Comparison of ENCODE assay signal across 9 cellular contexts in genomic region chr19:3983542-3983914, GRCh38. TPM values are rescaled to one million over a fixed set of nuclear protein-coding genes. Genes with fewer than 3 reads are reported as not detected.
DNase-seq lines count a peak whose midpoint lies in the region; ATAC-seq, FAIRE-seq and TF ChIP-seq lines count a peak whose summit lies in the region.
"Had no signal": no experiment of that assay in that cellular context is flagged by ENCODE, and none has a peak within 500 bp of the region (broad histone marks: within the 10 kb centered on the region; RNA-seq: fewer than 3 reads in every experiment).

No MANE protein-coding gene starts in this region.

- H3K9me3 ChIP-seq in adipocyte (ENCODE audit: control insufficient read depth, low read length), result no peaks in the 10 kb centered on the region
- no peaks in the 10 kb centered on the region for H3K9me3 ChIP-seq in keratinocyte (ENCODE audit: control insufficient read depth, low read depth, low read length)
- no peaks in the 10 kb centered on the region for H3K9me3 ChIP-seq in suprapubic skin

- no peak for TF ChIP-seq EP300 in suprapubic skin (IDR thresholded peaks at IDR 0.05)

- 62% methylated on average over 7 of the region's 7 CpGs for WGBS in suprapubic skin

- peaks cover 69% of the 10 kb centered on the region for H4K20me1 ChIP-seq in keratinocyte (ENCODE audit: control insufficient read depth, extremely low read depth, insufficient read depth, low read length)

- no peaks in the 10 kb centered on the region for H3K27me3 ChIP-seq in adipocyte (replicated peaks; ENCODE audit: control insufficient read depth, insufficient read depth, low read length)
- no peaks in the 10 kb centered on the region for H3K27me3 ChIP-seq in keratinocyte (ENCODE audit: control insufficient read depth, extremely low read depth, insufficient read depth, low read length)
- no peaks in the 10 kb centered on the region for H3K27me3 ChIP-seq in suprapubic skin

- H3K79me2 ChIP-seq in keratinocyte (ENCODE audit: control insufficient read depth, insufficient read depth, low read length), result peaks cover 66% of the 10 kb centered on the region

- peaks cover 48% of the 10 kb centered on the region for H3K4me1 ChIP-seq in adipocyte (ENCODE audit: control insufficient read depth, insufficient read depth, low read length)
- H3K4me1 ChIP-seq in keratinocyte (ENCODE audit: control insufficient read depth, extremely low read depth, insufficient read depth, low read length), result peaks cover 41% of the 10 kb centered on the region
- peaks cover 61% of the 10 kb centered on the region for H3K4me1 ChIP-seq in suprapubic skin

- no peaks in the 10 kb centered on the region for H3K27me3 Mint-ChIP-seq in activated CD8-positive, alpha-beta memory T cell treated with anti-CD3 and anti-CD28 coated beads, Interleukin-2, amount 10 ng/mL, durations not matched to agents 7 days and 5 days

- H3K27ac Mint-ChIP-seq in activated CD8-positive, alpha-beta memory T cell treated with anti-CD3 and anti-CD28 coated beads, Interleukin-2, amount 10 ng/mL, durations not matched to agents 7 days and 5 days, result peak overlapping the region; percentile 97

- ATAC-seq in activated CD8-positive, alpha-beta memory T cell treated with anti-CD3 and anti-CD28 coated beads, Interleukin-2, amount 10 ng/mL, durations not matched to agents 7 days and 5 days, result no peak
- no peak for ATAC-seq in HG03571 (IDR thresholded peaks at IDR 0.05; ENCODE audit: unreplicated experiment)

- no peak for FAIRE-seq in keratinocyte (lab: Jason Lieb, UNC)

- CTCF ChIA-PET in activated CD8-positive, alpha-beta memory T cell treated with anti-CD3 and anti-CD28 coated beads, Interleukin-2, amount 10 ng/mL, durations not matched to agents 7 days and 5 days (lab: Charles Lee), result interaction anchor here (2.7 to 2.8 kb wide), 3 partner anchors 12 to 219 kb away, joined by 15 to 31 read pairs (median 17); partner anchors contain the start of gene DAPK3

- TF ChIP-seq CTCF in keratinocyte (optimal IDR thresholded peaks at IDR 0.05 in 1 of 3, IDR thresholded peaks at IDR 0.05 in 1 of 3, conservative IDR thresholded peaks at IDR 0.05 in 1 of 3; ENCODE audit: extremely low read depth in 1 of 3, insufficient read depth in 2 of 3, low read length in 3 of 3), result no peak
- no peak for TF ChIP-seq CTCF in suprapubic skin (IDR thresholded peaks at IDR 0.05)

- H3K4me3 ChIP-seq in adipocyte (ENCODE audit: low read length) (peak overlapping the region; percentile 99), keratinocyte (ENCODE audit: control insufficient read depth in 2 of 3, extremely low read depth in 1 of 3, insufficient read depth in 2 of 3, low read depth in 1 of 3, low read length in 3 of 3) (peak overlapping the region; percentile 83 to 98 (median 95)), suprapubic skin (peak overlapping the region; percentile 99)

- peaks cover 56% of the 10 kb centered on the region for H3K36me3 Mint-ChIP-seq in activated CD8-positive, alpha-beta memory T cell treated with anti-CD3 and anti-CD28 coated beads, Interleukin-2, amount 10 ng/mL, durations not matched to agents 7 days and 5 days

- no peak for DNase-seq in activated CD8-positive, alpha-beta memory T cell treated with anti-CD3 and anti-CD28 coated beads, Interleukin-2, amount 10 ng/mL, durations not matched to agents 7 days and 5 days
- no peak for DNase-seq in activated CD8-positive, alpha-beta memory T cell treated with anti-CD3 and anti-CD28 coated beads, Interleukin-2, amount 50 U/mL, for 48 hours
- DNase-seq in adipocyte (ENCODE audit: low read depth) (no peak), keratinocyte (ENCODE audit: low read depth, low spot score) (no peak), suprapubic skin (ENCODE audit: low spot score in 2 of 2) (no peak), DMS153 (lab: John Stamatoyannopoulos, UW) (no peak), GM19240 (ENCODE audit: insufficient read length, low spot score) (no peak)

- no peak for TF ChIP-seq POLR2A in suprapubic skin (IDR thresholded peaks at IDR 0.05)

- peak overlapping the region; percentile 100 for H3K9ac ChIP-seq in adipocyte (ENCODE audit: low read length)
- H3K9ac ChIP-seq in keratinocyte (ENCODE audit: control insufficient read depth, extremely low read depth, insufficient read depth, low read length), result peak overlapping the region; percentile 99

- no peaks in the 10 kb centered on the region for H3K9me3 Mint-ChIP-seq in activated CD8-positive, alpha-beta memory T cell treated with anti-CD3 and anti-CD28 coated beads, Interleukin-2, amount 10 ng/mL, durations not matched to agents 7 days and 5 days (ENCODE audit: low read depth)

- H3K4me3 Mint-ChIP-seq in activated CD8-positive, alpha-beta memory T cell treated with anti-CD3 and anti-CD28 coated beads, Interleukin-2, amount 10 ng/mL, durations not matched to agents 7 days and 5 days, result peak overlapping the region; percentile 98

- H3K36me3 ChIP-seq in adipocyte (ENCODE audit: control insufficient read depth, insufficient read depth, low read length, severe bottlenecking) (peaks cover 58% of the 10 kb centered on the region), keratinocyte (ENCODE audit: control insufficient read depth in 2 of 2, extremely low read depth in 1 of 2, insufficient read depth in 2 of 2, low read length in 2 of 2) (peaks cover 52 to 59% of the 10 kb centered on the region in 2 experiments), suprapubic skin (peaks cover 56% of the 10 kb centered on the region)

- no peak overlapping the region for H2AFZ ChIP-seq in keratinocyte (ENCODE audit: control insufficient read depth, low read length)

- H3K9me1 ChIP-seq in keratinocyte (ENCODE audit: control insufficient read depth, extremely low read depth, insufficient read depth, low read length), result peaks cover 8% of the 10 kb centered on the region

- H3K4me1 Mint-ChIP-seq in activated CD8-positive, alpha-beta memory T cell treated with anti-CD3 and anti-CD28 coated beads, Interleukin-2, amount 10 ng/mL, durations not matched to agents 7 days and 5 days, result peaks cover 56% of the 10 kb centered on the region

- dilution Hi-C loops in keratinocyte (cut with MboI; ENCODE audit: extremely low pct_ligation_motif_present, low sequenced_read_pairs), result no loop called here

- H3K27ac ChIP-seq in keratinocyte (ENCODE audit: control insufficient read depth, insufficient read depth, low read length) (peak overlapping the region; percentile 94), suprapubic skin (peak overlapping the region; percentile 98)

- peak overlapping the region; percentile 94 for H3K4me2 ChIP-seq in keratinocyte (ENCODE audit: control insufficient read depth, extremely low read depth, insufficient read depth, low read depth, low read length)

RNA-seq across cellular contexts. Expression of gene EEF2, which starts 1.7 kb away (rescaled TPM):
- 1,000 to 10,000 TPM; 1,382 to 1,952 TPM for total RNA-seq in activated CD8-positive, alpha-beta memory T cell treated with anti-CD3 and anti-CD28 coated beads, Interleukin-2, amount 10 ng/mL, durations not matched to agents 7 days and 5 days
- polyA plus RNA-seq in keratinocyte, result 884 to 1,193 TPM (median 1,022 TPM) in 3 replicates
- polyA plus RNA-seq in keratinocyte (2011; ENCODE audit: low read depth), result 6,584 TPM
- 621 and 1,440 TPM in 2 replicates for polyA plus RNA-seq in keratinocyte (2011; cell fraction: cytosol; rRNA removed)
- polyA plus RNA-seq in keratinocyte (2011; cell fraction: nucleus; rRNA removed), result 422 and 581 TPM in 2 replicates
- polyA plus RNA-seq in keratinocyte (2012; ENCODE audit: low replicate concordance), result 2,384 and 2,702 TPM in 2 replicates
- polyA minus RNA-seq in keratinocyte, result 880 to 1,449 TPM (median 1,221 TPM) in 3 replicates
- polyA minus RNA-seq in keratinocyte (2011; cell fraction: cytosol; rRNA and poly(A)+ RNA removed), result 2,791 TPM
- polyA minus RNA-seq in keratinocyte (2011; cell fraction: nucleus; rRNA and poly(A)+ RNA removed), result 560 and 618 TPM in 2 replicates
- total RNA-seq in suprapubic skin, result 1,000 to 10,000 TPM; 1,423 to 2,137 (median 2,023) TPM

RNA-seq across cellular contexts. Expression of gene DAPK3, which starts 12.6 kb away (rescaled TPM):
- 10 to 100 TPM; 49.3 to 53.0 TPM for total RNA-seq in activated CD8-positive, alpha-beta memory T cell treated with anti-CD3 and anti-CD28 coated beads, Interleukin-2, amount 10 ng/mL, durations not matched to agents 7 days and 5 days
- 57.3 to 94.7 TPM (median 60.8 TPM) in 3 replicates for polyA plus RNA-seq in keratinocyte
- 89.3 TPM for polyA plus RNA-seq in keratinocyte (2011; ENCODE audit: low read depth)
- 60.2 and 106 TPM in 2 replicates for polyA plus RNA-seq in keratinocyte (2011; cell fraction: cytosol; rRNA removed)
- polyA plus RNA-seq in keratinocyte (2011; cell fraction: nucleus; rRNA removed), result 129 and 173 TPM in 2 replicates
- polyA plus RNA-seq in keratinocyte (2012; ENCODE audit: low replicate concordance), result 70.8 and 89.7 TPM in 2 replicates
- 48.0 to 162 TPM (median 77.5 TPM) in 3 replicates for polyA minus RNA-seq in keratinocyte
- polyA minus RNA-seq in keratinocyte (2011; cell fraction: cytosol; rRNA and poly(A)+ RNA removed), result 104 TPM
- polyA minus RNA-seq in keratinocyte (2011; cell fraction: nucleus; rRNA and poly(A)+ RNA removed), result 78.9 and 95.9 TPM in 2 replicates
- total RNA-seq in suprapubic skin, result 10 to 100 TPM; 56.5 to 71.8 (median 61.7) TPM

RNA-seq across cellular contexts. Expression of gene PIAS4, which starts 24.0 kb away (rescaled TPM):
- 10 to 100 TPM; 34.0 to 39.4 TPM for total RNA-seq in activated CD8-positive, alpha-beta memory T cell treated with anti-CD3 and anti-CD28 coated beads, Interleukin-2, amount 10 ng/mL, durations not matched to agents 7 days and 5 days
- 6.1 to 11.4 TPM (median 7.5 TPM) in 3 replicates for polyA plus RNA-seq in keratinocyte
- 18.7 TPM for polyA plus RNA-seq in keratinocyte (2011; ENCODE audit: low read depth)
- 6.4 and 13.1 TPM in 2 replicates for polyA plus RNA-seq in keratinocyte (2011; cell fraction: cytosol; rRNA removed)
- polyA plus RNA-seq in keratinocyte (2011; cell fraction: nucleus; rRNA removed), result 12.7 and 17.1 TPM in 2 replicates
- polyA plus RNA-seq in keratinocyte (2012; ENCODE audit: low replicate concordance), result 20.0 and 20.7 TPM in 2 replicates
- polyA minus RNA-seq in keratinocyte, result 7.4 to 42.2 TPM (median 7.6 TPM) in 3 replicates
- polyA minus RNA-seq in keratinocyte (2011; cell fraction: cytosol; rRNA and poly(A)+ RNA removed), result 7.7 TPM
- 8.4 and 9.0 TPM in 2 replicates for polyA minus RNA-seq in keratinocyte (2011; cell fraction: nucleus; rRNA and poly(A)+ RNA removed)
- total RNA-seq in suprapubic skin, result 10 to 100 TPM; 17.1 to 28.7 (median 22.6) TPM

RNA-seq across cellular contexts. Expression of gene NMRK2, which starts 50.7 kb away (rescaled TPM):
- total RNA-seq in activated CD8-positive, alpha-beta memory T cell treated with anti-CD3 and anti-CD28 coated beads, Interleukin-2, amount 10 ng/mL, durations not matched to agents 7 days and 5 days, result not detected
- polyA plus RNA-seq in keratinocyte, result not detected in 3 replicates
- not detected for polyA plus RNA-seq in keratinocyte (2011; ENCODE audit: low read depth)
- not detected in 2 replicates for polyA plus RNA-seq in keratinocyte (2011; cell fraction: cytosol; rRNA removed)
- polyA plus RNA-seq in keratinocyte (2011; cell fraction: nucleus; rRNA removed), result not detected in 2 replicates
- polyA plus RNA-seq in keratinocyte (2012; ENCODE audit: low replicate concordance), result 0.38 TPM in 1 of 2 replicates, not detected in the other
- not detected in 3 replicates for polyA minus RNA-seq in keratinocyte
- polyA minus RNA-seq in keratinocyte (2011; cell fraction: cytosol; rRNA and poly(A)+ RNA removed), result not detected
- polyA minus RNA-seq in keratinocyte (2011; cell fraction: nucleus; rRNA and poly(A)+ RNA removed), result not detected in 2 replicates
- not detected for total RNA-seq in suprapubic skin
- total RNA-seq: renal cortical epithelial cell had no signal
